Comparison of ENCODE assay signal across 1 cellular context in genomic region chr5:158054388-158055092, GRCh38.
TF ChIP-seq lines count a peak whose summit lies in the region.

No MANE protein-coding gene starts in this region.

TF ChIP-seq in GM23338, 12 proteins besides CTCF, POLR2A, EP300 and RAD21 (continued from another document):
- TF ChIP-seq, protein P1, sequence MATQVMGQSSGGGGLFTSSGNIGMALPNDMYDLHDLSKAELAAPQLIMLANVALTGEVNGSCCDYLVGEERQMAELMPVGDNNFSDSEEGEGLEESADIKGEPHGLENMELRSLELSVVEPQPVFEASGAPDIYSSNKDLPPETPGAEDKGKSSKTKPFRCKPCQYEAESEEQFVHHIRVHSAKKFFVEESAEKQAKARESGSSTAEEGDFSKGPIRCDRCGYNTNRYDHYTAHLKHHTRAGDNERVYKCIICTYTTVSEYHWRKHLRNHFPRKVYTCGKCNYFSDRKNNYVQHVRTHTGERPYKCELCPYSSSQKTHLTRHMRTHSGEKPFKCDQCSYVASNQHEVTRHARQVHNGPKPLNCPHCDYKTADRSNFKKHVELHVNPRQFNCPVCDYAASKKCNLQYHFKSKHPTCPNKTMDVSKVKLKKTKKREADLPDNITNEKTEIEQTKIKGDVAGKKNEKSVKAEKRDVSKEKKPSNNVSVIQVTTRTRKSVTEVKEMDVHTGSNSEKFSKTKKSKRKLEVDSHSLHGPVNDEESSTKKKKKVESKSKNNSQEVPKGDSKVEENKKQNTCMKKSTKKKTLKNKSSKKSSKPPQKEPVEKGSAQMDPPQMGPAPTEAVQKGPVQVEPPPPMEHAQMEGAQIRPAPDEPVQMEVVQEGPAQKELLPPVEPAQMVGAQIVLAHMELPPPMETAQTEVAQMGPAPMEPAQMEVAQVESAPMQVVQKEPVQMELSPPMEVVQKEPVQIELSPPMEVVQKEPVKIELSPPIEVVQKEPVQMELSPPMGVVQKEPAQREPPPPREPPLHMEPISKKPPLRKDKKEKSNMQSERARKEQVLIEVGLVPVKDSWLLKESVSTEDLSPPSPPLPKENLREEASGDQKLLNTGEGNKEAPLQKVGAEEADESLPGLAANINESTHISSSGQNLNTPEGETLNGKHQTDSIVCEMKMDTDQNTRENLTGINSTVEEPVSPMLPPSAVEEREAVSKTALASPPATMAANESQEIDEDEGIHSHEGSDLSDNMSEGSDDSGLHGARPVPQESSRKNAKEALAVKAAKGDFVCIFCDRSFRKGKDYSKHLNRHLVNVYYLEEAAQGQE (IDR thresholded peaks at IDR 0.05; ENCODE audit: unreplicated experiment): no peak
- TF ChIP-seq CREB1 (CRISPR knock-in tag; IDR thresholded peaks at IDR 0.05; ENCODE audit: low read depth) (no peak), EZH2 (IDR thresholded peaks at IDR 0.05; ENCODE audit: low read depth, unreplicated experiment) (no peak), ZNF114 (CRISPR knock-in tag; IDR thresholded peaks at IDR 0.05) (no peak), ZNF331 (CRISPR knock-in tag; IDR thresholded peaks at IDR 0.05; ENCODE audit: low read depth) (no peak)
- TF ChIP-seq, protein P2, sequence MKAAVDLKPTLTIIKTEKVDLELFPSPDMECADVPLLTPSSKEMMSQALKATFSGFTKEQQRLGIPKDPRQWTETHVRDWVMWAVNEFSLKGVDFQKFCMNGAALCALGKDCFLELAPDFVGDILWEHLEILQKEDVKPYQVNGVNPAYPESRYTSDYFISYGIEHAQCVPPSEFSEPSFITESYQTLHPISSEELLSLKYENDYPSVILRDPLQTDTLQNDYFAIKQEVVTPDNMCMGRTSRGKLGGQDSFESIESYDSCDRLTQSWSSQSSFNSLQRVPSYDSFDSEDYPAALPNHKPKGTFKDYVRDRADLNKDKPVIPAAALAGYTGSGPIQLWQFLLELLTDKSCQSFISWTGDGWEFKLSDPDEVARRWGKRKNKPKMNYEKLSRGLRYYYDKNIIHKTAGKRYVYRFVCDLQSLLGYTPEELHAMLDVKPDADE (IDR thresholded peaks at IDR 0.05): no peak
